In the genomic region with DNA sequence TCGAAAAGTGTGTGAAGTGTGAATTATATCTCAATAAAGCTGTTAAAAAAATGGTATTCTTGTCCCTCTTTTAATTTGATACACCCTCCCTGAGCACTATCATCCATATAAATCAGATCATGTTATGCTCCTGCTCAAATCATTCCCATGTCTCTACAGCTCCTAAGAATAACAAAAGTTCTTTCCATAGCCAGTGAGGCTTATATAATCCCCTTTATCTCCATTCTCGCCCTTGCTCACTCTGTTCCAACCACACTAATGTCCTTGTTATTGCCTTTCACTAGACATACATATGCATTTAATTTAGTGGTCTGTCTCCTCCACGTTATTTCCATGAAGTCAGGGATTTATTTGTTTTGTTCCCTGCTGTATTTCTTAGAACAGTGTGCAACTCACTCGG, we compare ENCODE assay signal across 28 cellular contexts.
"Had no signal": no experiment of that assay in that cellular context is flagged by ENCODE, and none has a peak within 500 bp of the region (broad histone marks: within the 10 kb centered on the region; RNA-seq: fewer than 3 reads in every experiment).

No MANE protein-coding gene starts in this region.

- H3K4me3 ChIP-seq: ovary, prostate gland, right lobe of liver, sigmoid colon, stomach, thoracic aorta, thyroid gland, tibial nerve, upper lobe of left lung, vagina had no signal

- H2AFZ ChIP-seq: parathyroid adenoma had no signal

- ATAC-seq: naive thymus-derived CD8-positive, alpha-beta T cell; natural killer cell treated with Interleukin-12 subunit alpha and Interleukin-12 subunit beta and Interleukin-15 and Interleukin-18, amount 100 ng/mL, for 72 hours; right cardiac atrium; right lobe of liver; stimulated activated effector memory CD8-positive, alpha-beta T cell treated with anti-CD3 and anti-CD28 coated beads, Interleukin-12 subunit alpha, Interleukin-12 subunit beta, amount 100 ng/mL, for 72 hours; stimulated activated naive B cell treated with anti-CD40 and anti-IgM and Interleukin-4, amounts not matched to agents 10 μg/mL and 1 μg/mL and 100 μg/mL, for 72 hours had no signal

- H3K36me3 ChIP-seq: ovary, prostate gland, right lobe of liver, thoracic aorta, thyroid gland, vagina had no signal

- H3K4me1 ChIP-seq: parathyroid adenoma, prostate gland, right lobe of liver, sigmoid colon, stomach, thyroid gland, tibial nerve, upper lobe of left lung, vagina had no signal

- DNase-seq: naive thymus-derived CD8-positive, alpha-beta T cell; nephron progenitor cell; nucleus accumbens; ovary; posterior cingulate gyrus; retina; right cardiac atrium; right lobe of liver; sigmoid colon; small intestine; stimulated activated CD4-positive, alpha-beta T cell treated with anti-CD3 and anti-CD28 coated beads, Interleukin-15, amount 100 ng/mL, for 24 hours; stimulated activated CD4-positive, alpha-beta T cell treated with anti-CD3 and anti-CD28 coated beads, Interleukin-2, amount 100 ng/mL, for 24 hours; stimulated activated CD4-positive, alpha-beta T cell treated with anti-CD3 and anti-CD28 coated beads, Interleukin-2, amount 100 ng/mL, for 48 hours; stimulated activated CD4-positive, alpha-beta T cell treated with anti-CD3 and anti-CD28 coated beads, Interleukin-4, amount 100 ng/mL, for 24 hours; stimulated activated naive B cell treated with anti-CD40 and anti-IgM and Interleukin-4, amounts not matched to agents 10 μg/mL and 1 μg/mL and 100 μg/mL, for 72 hours; stimulated activated naive CD4-positive, alpha-beta T cell treated with Interleukin-2 at 50 U/mL for 16 hours; stomach; thyroid gland; trophoblast cell; upper lobe of left lung had no signal

- H3K27me3 ChIP-seq: neutrophil, ovary, right lobe of liver, sigmoid colon, stomach, thyroid gland, tibial nerve, upper lobe of left lung, vagina had no signal

- H3K27ac ChIP-seq: neutrophil, ovary, parathyroid adenoma, prostate gland, right lobe of liver, sigmoid colon, stomach, thoracic aorta, thyroid gland, tibial nerve, upper lobe of left lung, vagina had no signal

- H3K79me2 ChIP-seq: parathyroid adenoma had no signal

- H3K9me3 ChIP-seq: neutrophil, ovary, prostate gland, right lobe of liver, sigmoid colon, stomach, thoracic aorta, thyroid gland, tibial nerve, upper lobe of left lung, vagina had no signal
